11 cellular contexts compared by ENCODE assay signal in genomic region chr16:77223184-77223583, GRCh38. TPM values are rescaled to one million over a fixed set of nuclear protein-coding genes. Genes with fewer than 3 reads are reported as not detected.
DNase-seq lines count a peak whose midpoint lies in the region; ATAC-seq, FAIRE-seq and TF ChIP-seq lines count a peak whose summit lies in the region.
"Had no signal": no experiment of that assay in that cellular context is flagged by ENCODE, and none has a peak within 500 bp of the region (broad histone marks: within the 10 kb centered on the region; RNA-seq: fewer than 3 reads in every experiment).

No MANE protein-coding gene starts in this region.

- FAIRE-seq in GM12891 (lab: Jason Lieb, UNC): peak; percentile 54

- H3K4me1 ChIP-seq in iPS-15b (ENCODE audit: control insufficient read depth, insufficient read depth, low read length) (no peaks in the 10 kb centered on the region), psoas muscle (no peaks in the 10 kb centered on the region)

- WGBS in psoas muscle, 3 donors: 57 to 70% (median 69%) methylated on average over 10 of the region's 10 CpGs

- no peak overlapping the region for H2AFZ ChIP-seq in SU-DHL-6 (ENCODE audit: low read depth, low read length, severe bottlenecking)

- H3K27ac ChIP-seq in SU-DHL-6 (ENCODE audit: low read depth, low read length) (no peak overlapping the region), psoas muscle (no peak overlapping the region), dorsolateral prefrontal cortex (no peak overlapping the region)
- H3K27ac ChIP-seq: VCaP had no signal

- H3K9ac ChIP-seq in SU-DHL-6 (ENCODE audit: low read length): no peak overlapping the region
- no peak overlapping the region for H3K9ac ChIP-seq in iPS-15b (ENCODE audit: low read depth, low read length)

- H3K9me3 ChIP-seq in SU-DHL-6 (ENCODE audit: insufficient read depth, low read length) (no peaks in the 10 kb centered on the region), iPS-15b (ENCODE audit: control insufficient read depth, insufficient read depth, low read length) (no peaks in the 10 kb centered on the region), psoas muscle (no peaks in the 10 kb centered on the region)

- TF ChIP-seq POLR2A in GM12891 (IDR thresholded peaks at IDR 0.05; ENCODE audit: low read depth, low read length): no peak

- peak; percentile 31 for DNase-seq in COR-L47 (lab: John Stamatoyannopoulos, UW)
- DNase-seq in GM12891 (ENCODE audit: insufficient read length, low spot score): no peak
- DNase-seq in NCI-H1694 (lab: John Stamatoyannopoulos, UW): no peak
- no peak for DNase-seq in psoas muscle
- no peak for DNase-seq in NCI-H1048 (lab: John Stamatoyannopoulos, UW)
- no peak for DNase-seq in dorsolateral prefrontal cortex
- DNase-seq: effector CD8-positive, alpha-beta T cell; naive B cell had no signal

- no peaks in the 10 kb centered on the region for H4K20me1 ChIP-seq in SU-DHL-6 (ENCODE audit: low read depth, low read length)

- H3K4me3 ChIP-seq in SU-DHL-6 (ENCODE audit: insufficient read depth, low read length, poor library complexity, severe bottlenecking): no peak overlapping the region
- H3K4me3 ChIP-seq in iPS-15b (ENCODE audit: low read depth, low read length): peak overlapping the region; percentile 8
- H3K4me3 ChIP-seq in psoas muscle: no peak overlapping the region
- H3K4me3 ChIP-seq in dorsolateral prefrontal cortex: no peak overlapping the region

- intact Hi-C loops in psoas muscle (cut with DNase I) (no loop called here), dorsolateral prefrontal cortex (cut with DNase I) (no loop called here)

- H3K36me3 ChIP-seq in SU-DHL-6 (ENCODE audit: low read length): no peaks in the 10 kb centered on the region
- H3K36me3 ChIP-seq in iPS-15b (ENCODE audit: control insufficient read depth, insufficient read depth, low read length): no peaks in the 10 kb centered on the region
- H3K36me3 ChIP-seq in psoas muscle (ENCODE audit: insufficient read depth in 1 of 2, low read depth in 1 of 2): no peaks in the 10 kb centered on the region

- no peak overlapping the region for H3K4me2 ChIP-seq in SU-DHL-6 (ENCODE audit: low read depth, low read length, poor library complexity, severe bottlenecking)

- ATAC-seq in psoas muscle: no peak

- no peaks in the 10 kb centered on the region for H3K79me2 ChIP-seq in SU-DHL-6 (ENCODE audit: insufficient read depth, low read length)

- no peaks in the 10 kb centered on the region for H3F3A ChIP-seq in SU-DHL-6 (ENCODE audit: insufficient read depth)

- TF ChIP-seq CTCF in SU-DHL-6 (IDR thresholded peaks at IDR 0.05; ENCODE audit: insufficient read depth, low read length, poor library complexity, severe bottlenecking) (peak; percentile 35), psoas muscle (IDR thresholded peaks at IDR 0.05) (no peak), dorsolateral prefrontal cortex (IDR thresholded peaks at IDR 0.05 in 54 of 56, conservative IDR thresholded peaks at IDR 0.05 in 2 of 56; ENCODE audit: low read depth in 1 of 56, partially characterized antibody in 56 of 56) (peak in 4 of 56 donors; percentile 10 to 24 (median 14))

- no peaks in the 10 kb centered on the region for H3K9me2 ChIP-seq in SU-DHL-6 (replicated peaks; ENCODE audit: insufficient read depth, low read length)

- H3K27me3 ChIP-seq in SU-DHL-6 (ENCODE audit: low read length) (no peaks in the 10 kb centered on the region), iPS-15b (ENCODE audit: control insufficient read depth, insufficient read depth, low read length) (no peaks in the 10 kb centered on the region), psoas muscle (ENCODE audit: insufficient read depth in 3 of 3, low read length in 2 of 3) (peaks cover 0 to 6% (median 0%) of the 10 kb centered on the region in 3 donors), dorsolateral prefrontal cortex (peaks cover 0 to 24% (median 0%) of the 10 kb centered on the region in 45 donors)

TF ChIP-seq in GM12891, 5 proteins besides CTCF, POLR2A, EP300 and RAD21:
- TF ChIP-seq POU2F2 (IDR thresholded peaks at IDR 0.05; ENCODE audit: low read depth, low read length) (no peak), POLR2AphosphoS5 (IDR thresholded peaks at IDR 0.05; ENCODE audit: low read depth, low read length) (no peak), SPI1 (IDR thresholded peaks at IDR 0.05; ENCODE audit: low read depth, low read length) (no peak), TAF1 (IDR thresholded peaks at IDR 0.05; ENCODE audit: low read depth, low read length) (no peak), PAX5 (IDR thresholded peaks at IDR 0.05; ENCODE audit: insufficient read depth, low read length, severe bottlenecking) (no peak)

RNA-seq across cellular contexts. Expression of gene SYCE1L, which starts 24.0 kb away (rescaled TPM):
- 6.0 TPM for polyA plus RNA-seq in GM12891 (2012; ENCODE audit: low read depth, missing spikeins)
- total RNA-seq in psoas muscle (1 to 10 TPM in 1 of 4 donors, not detected in 3; 1.2 TPM), dorsolateral prefrontal cortex (10 to 100 TPM in 1 of 120 experiments, 1 to 10 TPM in 84, under 1 TPM in 6, not detected in 29; 0.76 to 18.2 (median 2.3) TPM)
- polyA plus RNA-seq in psoas muscle: under 1 TPM; 0.17 to 0.27 (median 0.17) TPM

RNA-seq across cellular contexts. Expression of gene MON1B, which starts 32.2 kb away (rescaled TPM):
- 22.4 TPM for polyA plus RNA-seq in GM12891 (2012; ENCODE audit: low read depth, missing spikeins)
- total RNA-seq in psoas muscle (10 to 100 TPM; 13.3 to 22.2 (median 18.4) TPM), dorsolateral prefrontal cortex (10 to 100 TPM; 37.4 to 82.2 (median 54.8) TPM)
- 10 to 100 TPM in 1 of 3 donors, 1 to 10 TPM in 2; 5.3 to 13.8 (median 8.2) TPM for polyA plus RNA-seq in psoas muscle
